In the genomic region with DNA sequence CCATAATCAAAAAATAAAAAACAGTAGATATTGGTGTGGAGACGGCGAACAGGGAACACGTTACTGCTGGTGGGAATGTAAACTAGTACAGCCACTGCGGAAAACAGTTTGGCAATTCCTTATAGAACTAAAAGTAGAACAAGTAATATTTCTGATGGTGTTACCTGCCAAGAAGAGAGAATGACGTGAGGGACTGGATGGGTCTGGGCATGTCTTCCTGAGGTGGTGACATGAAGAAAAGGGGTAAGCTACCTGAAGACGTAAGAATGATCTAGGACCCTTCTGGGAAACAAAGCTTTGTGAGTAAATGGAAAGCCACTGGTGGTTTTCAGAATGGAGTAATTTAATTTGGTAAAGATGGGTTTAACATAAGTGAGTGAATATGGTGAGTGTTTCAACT, we compare ENCODE assay signal across 30 cellular contexts.
"Had no signal": no experiment of that assay in that cellular context is flagged by ENCODE, and none has a peak within 500 bp of the region (broad histone marks: within the 10 kb centered on the region; RNA-seq: fewer than 3 reads in every experiment).

No MANE protein-coding gene starts in this region.

- ATAC-seq: heart right ventricle; left cardiac atrium; left lung; lower lobe of right lung; natural killer cell; stimulated activated memory B cell treated with anti-CD40 and anti-IgM and Interleukin-4, amounts not matched to agents 10 μg/mL and 1 μg/mL and 100 μg/mL, for 72 hours; stimulated activated naive CD8-positive, alpha-beta T cell treated with anti-CD3 and anti-CD28 coated beads, Interleukin-15, amount 100 ng/mL, for 72 hours had no signal

- H3K36me3 Mint-ChIP-seq: naive B cell; natural killer cell; neural progenitor cell; stimulated activated memory B cell treated with anti-CD40 and anti-IgM and Interleukin-4, amounts not matched to agents 10 μg/mL and 1 μg/mL and 100 μg/mL, for 72 hours; type B pancreatic cell had no signal

- H3K27ac ChIP-seq: heart right ventricle, hepatocyte, left lung, lower lobe of right lung, neural progenitor cell, neutrophil, parathyroid adenoma, right atrium auricular region, sigmoid colon, tibial nerve, uterus had no signal

- H2AFZ ChIP-seq: hepatocyte, neural progenitor cell, parathyroid adenoma had no signal

- H3K79me2 ChIP-seq: hepatocyte, parathyroid adenoma had no signal

- H3K4me1 Mint-ChIP-seq: naive B cell; natural killer cell; nephron progenitor cell; neural progenitor cell; stimulated activated memory B cell treated with anti-CD40 and anti-IgM and Interleukin-4, amounts not matched to agents 10 μg/mL and 1 μg/mL and 100 μg/mL, for 72 hours; stimulated activated naive CD8-positive, alpha-beta T cell treated with anti-CD3 and anti-CD28 coated beads, Interleukin-15, amount 100 ng/mL, for 72 hours had no signal

- FAIRE-seq: small intestine had no signal

- H3K9me3 Mint-ChIP-seq: nephron progenitor cell; neural progenitor cell; stimulated activated memory B cell treated with anti-CD40 and anti-IgM and Interleukin-4, amounts not matched to agents 10 μg/mL and 1 μg/mL and 100 μg/mL, for 72 hours; stimulated activated naive CD8-positive, alpha-beta T cell treated with anti-CD3 and anti-CD28 coated beads, Interleukin-15, amount 100 ng/mL, for 72 hours; type B pancreatic cell had no signal

- H3K4me1 ChIP-seq: lower lobe of right lung, neural progenitor cell, parathyroid adenoma, right atrium auricular region, uterus had no signal

- H3K9ac ChIP-seq: neural progenitor cell, parathyroid adenoma had no signal

- H3K4me2 ChIP-seq: hepatocyte, neural progenitor cell had no signal

- DNase-seq: heart right ventricle; islet precursor cell; kidney glomerular epithelial cell; left cardiac atrium; left lung; lower lobe of right lung; mesendoderm; naive B cell; natural killer cell; nephron progenitor cell; occipital lobe; sigmoid colon; small intestine; stimulated activated CD4-positive, alpha-beta T cell treated with anti-CD3 and anti-CD28 coated beads, Interleukin-1b, Interleukin-23, amount 100 ng/mL, for 48 hours; stimulated activated CD4-positive, alpha-beta T cell treated with anti-CD3 and anti-CD28 coated beads, Interleukin-2, amount 100 ng/mL, for 48 hours; stimulated activated CD4-positive, alpha-beta T cell treated with anti-CD3 and anti-CD28 coated beads, Interleukin-4, amount 100 ng/mL, for 4 hours; stimulated activated CD8-positive, alpha-beta memory T cell treated with anti-CD3 and anti-CD28 coated beads, Interleukin-4, amount 100 ng/mL, for 48 hours; stimulated activated naive CD4-positive, alpha-beta T cell treated with Interleukin-2 at 50 U/mL for 16 hours; stimulated activated naive CD8-positive, alpha-beta T cell treated with anti-CD3 and anti-CD28 coated beads, Interleukin-15, amount 100 ng/mL, for 72 hours; substantia nigra; uterus had no signal

- H3K4me3 ChIP-seq: heart right ventricle, hepatocyte, left lung, lower lobe of right lung, neural progenitor cell, right atrium auricular region, sigmoid colon, tibial nerve, uterus had no signal

- H3K27ac Mint-ChIP-seq: mesothelial cell of epicardium; naive B cell; natural killer cell; nephron progenitor cell; neural progenitor cell; stimulated activated memory B cell treated with anti-CD40 and anti-IgM and Interleukin-4, amounts not matched to agents 10 μg/mL and 1 μg/mL and 100 μg/mL, for 72 hours; type B pancreatic cell had no signal

- H3K4me3 Mint-ChIP-seq: mesothelial cell of epicardium; naive B cell; natural killer cell; nephron progenitor cell; neural progenitor cell; stimulated activated memory B cell treated with anti-CD40 and anti-IgM and Interleukin-4, amounts not matched to agents 10 μg/mL and 1 μg/mL and 100 μg/mL, for 72 hours; stimulated activated naive CD8-positive, alpha-beta T cell treated with anti-CD3 and anti-CD28 coated beads, Interleukin-15, amount 100 ng/mL, for 72 hours; type B pancreatic cell had no signal

- H3K27me3 ChIP-seq: heart right ventricle, hepatocyte, left lung, neural progenitor cell, neutrophil, right atrium auricular region, sigmoid colon, tibial nerve, uterus had no signal

- H3K27me3 Mint-ChIP-seq: naive B cell; stimulated activated memory B cell treated with anti-CD40 and anti-IgM and Interleukin-4, amounts not matched to agents 10 μg/mL and 1 μg/mL and 100 μg/mL, for 72 hours; type B pancreatic cell had no signal

- H3K36me3 ChIP-seq: heart right ventricle, left lung, lower lobe of right lung, neural progenitor cell, neutrophil, right atrium auricular region, sigmoid colon, uterus had no signal

- H3K9me3 ChIP-seq: heart right ventricle, left lung, lower lobe of right lung, neutrophil, right atrium auricular region, sigmoid colon, uterus had no signal
